24 cellular contexts compared by ENCODE assay signal in genomic region chr10:98272245-98272644, GRCh38. TPM values are rescaled to one million over a fixed set of nuclear protein-coding genes. Genes with fewer than 3 reads are reported as not detected.
DNase-seq lines count a peak whose midpoint lies in the region; ATAC-seq, FAIRE-seq and TF ChIP-seq lines count a peak whose summit lies in the region.
"Had no signal": no experiment of that assay in that cellular context is flagged by ENCODE, and none has a peak within 500 bp of the region (broad histone marks: within the 10 kb centered on the region; RNA-seq: fewer than 3 reads in every experiment).

No MANE protein-coding gene starts in this region.

- peaks cover 5 to 21% of the 10 kb centered on the region in 2 donors for H3K27me3 Mint-ChIP-seq in natural killer cell treated with Interleukin-12 subunit alpha and Interleukin-12 subunit beta and Interleukin-15 and Interleukin-18, amount 100 ng/mL, for 72 hours
- H3K27me3 Mint-ChIP-seq in natural killer cell (ENCODE audit: low read depth in 2 of 2) (peaks cover 15 to 27% of the 10 kb centered on the region in 2 donors), neural crest cell (ENCODE audit: low read depth) (peaks cover 11% of the 10 kb centered on the region)

- peaks cover 11 to 13% of the 10 kb centered on the region in 2 donors for H3K4me1 Mint-ChIP-seq in natural killer cell treated with Interleukin-12 subunit alpha and Interleukin-12 subunit beta and Interleukin-15 and Interleukin-18, amount 100 ng/mL, for 72 hours (ENCODE audit: low read depth in 2 of 2)
- peaks cover 12 to 21% of the 10 kb centered on the region in 2 donors for H3K4me1 Mint-ChIP-seq in natural killer cell
- peaks cover 26% of the 10 kb centered on the region for H3K4me1 Mint-ChIP-seq in neural crest cell

- H3K9me3 Mint-ChIP-seq in natural killer cell treated with Interleukin-12 subunit alpha and Interleukin-12 subunit beta and Interleukin-15 and Interleukin-18, amount 100 ng/mL, for 72 hours: no peaks in the 10 kb centered on the region
- H3K9me3 Mint-ChIP-seq in natural killer cell (no peaks in the 10 kb centered on the region), neural crest cell (peaks cover 3% of the 10 kb centered on the region)

- no peak for FAIRE-seq in urothelium cell line (lab: Jason Lieb, UNC)
- FAIRE-seq: D721Med, GM18507, HTR-8/SVneo, RCC 7860 had no signal

- TF ChIP-seq CTCF in natural killer cell (IDR thresholded peaks at IDR 0.05) (no peak), neural crest cell (conservative IDR thresholded peaks at IDR 0.05) (no peak)

- intact Hi-C loops in natural killer cell (cut with micrococcal nuclease): no loop called here

- H3K27ac Mint-ChIP-seq in natural killer cell treated with Interleukin-12 subunit alpha and Interleukin-12 subunit beta and Interleukin-15 and Interleukin-18, amount 100 ng/mL, for 72 hours: no peak overlapping the region
- H3K27ac Mint-ChIP-seq in natural killer cell (no peak overlapping the region), neural crest cell (ENCODE audit: unreplicated experiment) (peak overlapping the region; percentile 71)
- H3K27ac Mint-ChIP-seq: CD4-positive, CD25-positive, alpha-beta regulatory T cell; GM23338 had no signal

- no peak overlapping the region for H3K4me3 Mint-ChIP-seq in natural killer cell treated with Interleukin-12 subunit alpha and Interleukin-12 subunit beta and Interleukin-15 and Interleukin-18, amount 100 ng/mL, for 72 hours
- H3K4me3 Mint-ChIP-seq in natural killer cell: no peak overlapping the region
- H3K4me3 Mint-ChIP-seq in neural crest cell: no peak overlapping the region
- H3K4me3 Mint-ChIP-seq: CD4-positive, CD25-positive, alpha-beta regulatory T cell; GM23338 had no signal

- H3K36me3 Mint-ChIP-seq in natural killer cell treated with Interleukin-12 subunit alpha and Interleukin-12 subunit beta and Interleukin-15 and Interleukin-18, amount 100 ng/mL, for 72 hours: no peaks in the 10 kb centered on the region
- H3K36me3 Mint-ChIP-seq in natural killer cell: no peaks in the 10 kb centered on the region
- no peaks in the 10 kb centered on the region for H3K36me3 Mint-ChIP-seq in neural crest cell (ENCODE audit: low read depth)
- H3K36me3 Mint-ChIP-seq: CD4-positive, CD25-positive, alpha-beta regulatory T cell had no signal

- no peak for ATAC-seq in natural killer cell treated with Interleukin-12 subunit alpha and Interleukin-12 subunit beta and Interleukin-15 and Interleukin-18, amount 100 ng/mL, for 72 hours
- ATAC-seq in natural killer cell: no peak
- ATAC-seq: SK-N-SH treated with all-trans-retinoic acid at 6 μM for 48 hours had no signal

- DNase-seq in natural killer cell treated with Interleukin-12 subunit alpha and Interleukin-12 subunit beta and Interleukin-15 and Interleukin-18, amount 100 ng/mL, for 72 hours (ENCODE audit: low spot score): peak; percentile 44
- DNase-seq in natural killer cell (no peak), islet precursor cell (peak; percentile 39), neural crest cell (ENCODE audit: low read depth, low spot score) (no peak), DMS153 treated with DMSO at 0.1 percent for 48 hours (lab: John Stamatoyannopoulos, UW; ENCODE audit: unreplicated experiment) (no peak), urothelium cell line (ENCODE audit: low spot score) (no peak), KG1 (lab: John Stamatoyannopoulos, UW) (no peak)
- DNase-seq: CD4-positive, CD25-positive, alpha-beta regulatory T cell; DMS53; Karpas-422; NCI-H1092; NCI-H1436; NCI-H187 treated with DMSO at 0.1 percent for 48 hours; NCI-H446; NCI-H524 treated with DMSO at 0.1 percent for 48 hours; NCI-H774; SJCRH30 had no signal

RNA-seq across cellular contexts. Expression of gene LOXL4, which starts 4.3 kb away (rescaled TPM):
- total RNA-seq in natural killer cell treated with Interleukin-12 subunit alpha and Interleukin-12 subunit beta and Interleukin-15 and Interleukin-18, amount 100 ng/mL, for 72 hours: not detected
- total RNA-seq in natural killer cell (under 1 TPM in 1 of 3 donors, not detected in 2; 0.23 TPM), neural crest cell (1.5 and 1.7 TPM in 2 replicates)
- total RNA-seq: CD4-positive, CD25-positive, alpha-beta regulatory T cell; G401 had no signal

Comparison
In these comparisons a context has a peak if more than half of its experiments do, and no peak if none do; other contexts are left out.
1. DNase-seq: peak in natural killer cell treated with Interleukin-12 subunit alpha and Interleukin-12 subunit beta and Interleukin-15 and Interleukin-18, amount 100 ng/mL, for 72 hours (single experiment) and islet precursor cell (single experiment); none in natural killer cell (single experiment), neural crest cell (single experiment), DMS153 treated with DMSO at 0.1 percent for 48 hours (single experiment), urothelium cell line (single experiment) and KG1 (single experiment).